In genomic region chr11:9315078-9315688, GRCh38 we compare ENCODE assay signal across 8 cellular contexts. TPM values are rescaled to one million over a fixed set of nuclear protein-coding genes. Genes with fewer than 3 reads are reported as not detected.
DNase-seq lines count a peak whose midpoint lies in the region; ATAC-seq and TF ChIP-seq lines count a peak whose summit lies in the region.

No MANE protein-coding gene starts in this region.

- intact Hi-C loops in activated CD4-positive, alpha-beta T cell treated with anti-CD3 and anti-CD28 coated beads for 36 hours (cut with DNase I, micrococcal nuclease), result loop anchor here in 1 of 2 experiments (2.0 kb wide), 2 partner anchors 104 to 1494 kb away; partner anchors contain the start of gene EIF4G2
- intact Hi-C loops in gastrocnemius medialis (cut with DNase I; ENCODE audit: low total_unique reads), result loop anchor here (2.0 kb wide), 2 partner anchors 50 to 146 kb away; partner anchors contain the start of genes DENND5A and ZNF143

- no peaks in the 10 kb centered on the region for H3K9me3 Mint-ChIP-seq in activated CD4-positive, alpha-beta T cell treated with anti-CD3 and anti-CD28 coated beads for 36 hours (ENCODE audit: low read depth)

- in situ Hi-C loops in gastrocnemius medialis (cut with MboI; ENCODE audit: low sequenced_read_pairs in 4 of 4), result loop anchor here in 1 of 4 donors (10.0 kb wide), 1 partner anchor 60 kb away; no protein-coding TSS in a partner anchor

- peaks cover 12% of the 10 kb centered on the region for H3K36me3 Mint-ChIP-seq in activated CD4-positive, alpha-beta T cell treated with anti-CD3 and anti-CD28 coated beads for 36 hours (ENCODE audit: low read depth)

- H3K36me3 ChIP-seq in gastrocnemius medialis, result no peaks in the 10 kb centered on the region

- H3K9me3 ChIP-seq in gastrocnemius medialis, result no peaks in the 10 kb centered on the region

- peaks cover 5 to 6% of the 10 kb centered on the region in 2 donors for H3K4me1 ChIP-seq in gastrocnemius medialis

- H3K27ac Mint-ChIP-seq in activated CD4-positive, alpha-beta T cell treated with anti-CD3 and anti-CD28 coated beads for 36 hours, result peak overlapping the region; percentile 91

- peaks cover 38% of the 10 kb centered on the region for H3K4me1 Mint-ChIP-seq in activated CD4-positive, alpha-beta T cell treated with anti-CD3 and anti-CD28 coated beads for 36 hours

- H3K4me3 ChIP-seq in WI38 (ENCODE audit: low read depth, low read length) (peak overlapping the region; percentile 55), foreskin fibroblast (ENCODE audit: low read depth in 1 of 2, low read length in 2 of 2) (peak overlapping the region; percentile 62 to 84), gastrocnemius medialis (peak overlapping the region; percentile 64 to 98 (median 94))

- CTCF ChIA-PET in activated CD4-positive, alpha-beta T cell treated with anti-CD3 and anti-CD28 coated beads for 36 hours (lab: Charles Lee), result interaction anchor here (0.6 to 1.5 kb wide), 9 partner anchors 22 to 220 kb away, joined by 3 to 5 read pairs (median 3); no protein-coding TSS in a partner anchor

- H3K27ac ChIP-seq in gastrocnemius medialis, result peak overlapping the region; percentile 84 to 90 (median 86)

- H3K27me3 Mint-ChIP-seq in activated CD4-positive, alpha-beta T cell treated with anti-CD3 and anti-CD28 coated beads for 36 hours, result peaks cover 15% of the 10 kb centered on the region

- TF ChIP-seq CTCF in WI38 (IDR thresholded peaks at IDR 0.05; ENCODE audit: low read depth, low read length) (no peak), foreskin fibroblast (IDR thresholded peaks at IDR 0.05; ENCODE audit: low read depth, low read length) (no peak), gastrocnemius medialis (IDR thresholded peaks at IDR 0.05 in 4 of 5, conservative IDR thresholded peaks at IDR 0.05 in 1 of 5) (no peak)

- H3K4me3 Mint-ChIP-seq in activated CD4-positive, alpha-beta T cell treated with anti-CD3 and anti-CD28 coated beads for 36 hours, result peak overlapping the region; percentile 99

- H3K27me3 ChIP-seq in gastrocnemius medialis, result peaks cover 0 to 9% (median 0%) of the 10 kb centered on the region in 3 donors

- no peak for ATAC-seq in activated CD4-positive, alpha-beta T cell treated with anti-CD3 and anti-CD28 coated beads for 36 hours
- ATAC-seq in gastrocnemius medialis (peak in 1 of 2 donors; percentile 2), HG02571 (IDR thresholded peaks at IDR 0.05; ENCODE audit: unreplicated experiment) (no peak), GM19035 (IDR thresholded peaks at IDR 0.05; ENCODE audit: unreplicated experiment) (no peak)

- TF ChIP-seq POLR2A in gastrocnemius medialis (IDR thresholded peaks at IDR 0.05), result no peak

- POLR2A ChIA-PET in activated CD4-positive, alpha-beta T cell treated with anti-CD3 and anti-CD28 coated beads for 36 hours (lab: Charles Lee), result interaction anchor here (0.6 to 1.1 kb wide), 8 partner anchors 15 to 350 kb away, joined by 3 to 7 read pairs (median 4); no protein-coding TSS in a partner anchor

- peak; percentile 13 for DNase-seq in activated CD4-positive, alpha-beta T cell treated with anti-CD3 and anti-CD28 coated beads for 36 hours
- DNase-seq in activated CD4-positive, alpha-beta T cell treated with anti-CD3 and anti-CD28 coated beads for 1 hour, result no peak
- no peak for DNase-seq in foreskin fibroblast
- no peak for DNase-seq in gastrocnemius medialis
- no peak for DNase-seq in NK-92 (lab: John Stamatoyannopoulos, UW; ENCODE audit: unreplicated experiment)

RNA-seq across cellular contexts. Expression of gene TMEM41B, which starts 0.8 kb away (rescaled TPM):
- total RNA-seq in activated CD4-positive, alpha-beta T cell treated with anti-CD3 and anti-CD28 coated beads for 36 hours, result 10 to 100 TPM; 20.2 to 29.3 TPM
- 10 to 100 TPM in 3 of 4 donors, 1 to 10 TPM in 1; 9.4 to 24.9 (median 15.5) TPM for total RNA-seq in gastrocnemius medialis

RNA-seq across cellular contexts. Expression of gene DENND5A, which starts 50.0 kb away (rescaled TPM):
- total RNA-seq in activated CD4-positive, alpha-beta T cell treated with anti-CD3 and anti-CD28 coated beads for 36 hours, result 10 to 100 TPM; 43.6 to 62.6 TPM
- total RNA-seq in gastrocnemius medialis, result 10 to 100 TPM; 29.1 to 33.1 (median 31.5) TPM
